In the genomic region with DNA sequence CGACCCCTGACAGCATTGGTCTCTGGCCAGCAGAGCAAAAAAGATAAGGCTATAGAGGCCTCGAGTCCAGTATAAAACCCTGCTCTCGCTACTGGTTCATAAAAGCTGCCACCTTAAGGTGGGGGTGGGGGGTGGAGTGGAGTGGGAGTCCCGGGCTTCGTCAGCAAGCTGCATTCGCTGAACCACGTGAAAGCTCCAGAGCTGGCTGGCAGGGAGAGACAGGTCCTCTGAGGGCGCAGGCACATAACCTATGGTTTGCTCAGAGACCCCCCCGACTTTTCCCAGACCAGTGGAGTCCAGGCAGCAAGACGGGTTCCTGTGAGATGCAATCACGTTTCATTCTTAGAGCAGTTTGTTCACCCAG, we compare ENCODE assay signal across 9 cellular contexts. TPM values are rescaled to one million over a fixed set of nuclear protein-coding genes. Genes with fewer than 3 reads are reported as not detected.
DNase-seq lines count a peak whose midpoint lies in the region; ATAC-seq and TF ChIP-seq lines count a peak whose summit lies in the region.
"Had no signal": no experiment of that assay in that cellular context is flagged by ENCODE, and none has a peak within 500 bp of the region (broad histone marks: within the 10 kb centered on the region; RNA-seq: fewer than 3 reads in every experiment).

No MANE protein-coding gene starts in this region.

- H3K79me2 ChIP-seq in parathyroid adenoma, result no peaks in the 10 kb centered on the region

- no peak overlapping the region for H2BK5ac ChIP-seq in IMR-90 (ENCODE audit: low read depth, low read length, poor library complexity, severe bottlenecking)

- H3K9me1 ChIP-seq in IMR-90 (ENCODE audit: insufficient read depth, low read length), result peaks cover 8% of the 10 kb centered on the region

- H2AFZ ChIP-seq in IMR-90 (replicated peaks; ENCODE audit: low read length, poor library complexity), result peak overlapping the region; percentile 100
- peak overlapping the region; percentile 85 for H2AFZ ChIP-seq in parathyroid adenoma

- H2BK120ac ChIP-seq in IMR-90 (ENCODE audit: low read depth, low read length), result no peak overlapping the region

- H2BK20ac ChIP-seq in IMR-90 (ENCODE audit: low read depth, low read length), result no peak overlapping the region

- no peak overlapping the region for H3K27ac Mint-ChIP-seq in CD14-positive monocyte

- TF ChIP-seq RAD21 in IMR-90 (IDR thresholded peaks at IDR 0.05; ENCODE audit: low read length), result no peak

- no peak overlapping the region for H4K5ac ChIP-seq in IMR-90 (ENCODE audit: low read depth, low read length)

- H3K9me3 ChIP-seq in IMR-90 (ENCODE audit: control insufficient read depth, insufficient read depth, low read length) (no peaks in the 10 kb centered on the region), parathyroid adenoma (ENCODE audit: control insufficient read depth, low read length) (no peaks in the 10 kb centered on the region)
- H3K9me3 ChIP-seq in effector memory CD4-positive, alpha-beta T cell (ENCODE audit: control insufficient read depth, low read length), result no peaks in the 10 kb centered on the region
- H3K9me3 ChIP-seq: SJSA1 had no signal

- peak overlapping the region; percentile 97; the same call in 1 of the 2 replicates for H3K4me2 ChIP-seq in IMR-90 (ENCODE audit: low read depth, low read length)
- peak overlapping the region; percentile 88 for H3K4me2 ChIP-seq in parathyroid adenoma (ENCODE audit: low read length)

- WGBS in IMR-90 (ENCODE audit: extremely low coverage in 2 of 2, insufficient read length in 1 of 2), 2 experiments, result no CpG with 5 or more reads among the region's 11 CpGs

- no peak for TF ChIP-seq POLR2A in IMR-90 (IDR thresholded peaks at IDR 0.05; ENCODE audit: low read depth, low read length)

- 0 out of 2 replicates have a peak overlapping the region, but pooled peaks have one; percentile 30 for H3K4ac ChIP-seq in IMR-90 (ENCODE audit: low read depth, low read length)

- H3K27me3 Mint-ChIP-seq in CD14-positive monocyte (ENCODE audit: low read depth in 3 of 3), result peaks cover 58 to 67% (median 60%) of the 10 kb centered on the region in 3 donors

- DNase-seq in CD14-positive monocyte (ENCODE audit: low spot score) (no peak), IMR-90 (no peak), NCI-H2029 (lab: John Stamatoyannopoulos, UW) (no peak)
- no peak for DNase-seq in effector memory CD4-positive, alpha-beta T cell
- DNase-seq in stimulated activated CD8-positive, alpha-beta memory T cell treated with anti-CD3 and anti-CD28 coated beads, Interleukin-4, amount 100 ng/mL, for 48 hours, result no peak
- no peak for DNase-seq in stimulated activated CD4-positive, alpha-beta T cell treated with anti-CD3 and anti-CD28 coated beads, Interleukin-2, amount 100 ng/mL, for 48 hours

- H4K91ac ChIP-seq in IMR-90 (ENCODE audit: insufficient read depth, low read depth, low read length), result peak overlapping the region; percentile 23; the same call in 1 of the 2 replicates

- no peaks in the 10 kb centered on the region for H3K27me3 ChIP-seq in IMR-90 (ENCODE audit: control insufficient read depth, insufficient read depth, low read length)
- peaks cover 34% of the 10 kb centered on the region for H3K27me3 ChIP-seq in effector memory CD4-positive, alpha-beta T cell (replicated peaks; ENCODE audit: control insufficient read depth, insufficient read depth, low read length, poor library complexity, severe bottlenecking)
- H3K27me3 ChIP-seq in parathyroid adenoma (ENCODE audit: control insufficient read depth, insufficient read depth, low read length), result no peaks in the 10 kb centered on the region
- H3K27me3 ChIP-seq: SJSA1 had no signal

- CTCF ChIA-PET in IMR-90 (lab: Yijun Ruan, JAX), result interaction anchor here (1.0 kb wide), 1 partner anchor 44 kb away, joined by 3 read pairs; no protein-coding TSS in a partner anchor

- H3K79me1 ChIP-seq in IMR-90 (ENCODE audit: low read depth in 1 of 2, low read length in 2 of 2), result peaks cover 0 to 36% of the 10 kb centered on the region in 2 experiments; a peak in 3 of 4 replicates

- POLR2A ChIA-PET in IMR-90 (lab: Charles Lee; ENCODE audit: unreplicated experiment), result interaction anchor here (0.6 to 1.0 kb wide), 2 partner anchors 16 to 20 kb away, joined by 3 to 4 read pairs; no protein-coding TSS in a partner anchor

- peaks cover 5 to 31% of the 10 kb centered on the region in 2 donors for H3K36me3 Mint-ChIP-seq in CD14-positive monocyte

- H3K4me1 ChIP-seq in IMR-90 (ENCODE audit: control insufficient read depth, insufficient read depth, low read length), result peaks cover 22% of the 10 kb centered on the region
- H3K4me1 ChIP-seq in effector memory CD4-positive, alpha-beta T cell (ENCODE audit: control insufficient read depth, insufficient read depth, low read length, poor library complexity, severe bottlenecking), result peaks cover 45% of the 10 kb centered on the region
- H3K4me1 ChIP-seq in parathyroid adenoma, result peaks cover 6% of the 10 kb centered on the region

- ATAC-seq in IMR-90 (ENCODE audit: low read depth) (no peak), HG03196 (IDR thresholded peaks at IDR 0.05; ENCODE audit: unreplicated experiment) (no peak)

- H3K4me3 ChIP-seq in IMR-90 (ENCODE audit: insufficient read depth, low read depth, low read length) (no peak overlapping the region; the same call in 1 of the 2 replicates), parathyroid adenoma (ENCODE audit: low read depth, low read length) (no peak overlapping the region)
- peak overlapping the region; percentile 35 for H3K4me3 ChIP-seq in effector memory CD4-positive, alpha-beta T cell (ENCODE audit: insufficient read depth, low read depth, low read length, poor library complexity, severe bottlenecking)
- H3K4me3 ChIP-seq: SJSA1 had no signal

- peak overlapping the region in 1 of 2 experiments; percentile 28; a peak in 1 of 4 replicates for H4K8ac ChIP-seq in IMR-90 (ENCODE audit: low read depth in 2 of 2, low read length in 2 of 2)

- no peaks in the 10 kb centered on the region; the same call in none of the 2 replicates for H4K20me1 ChIP-seq in IMR-90 (ENCODE audit: insufficient read depth, low read length)

- H3K18ac ChIP-seq in IMR-90 (ENCODE audit: low read depth, low read length), result no peak overlapping the region

- peak overlapping the region; percentile 15; the same call in 1 of the 2 replicates for H3K9ac ChIP-seq in IMR-90 (ENCODE audit: low read depth, low read length)
- H3K9ac ChIP-seq in parathyroid adenoma, result no peak overlapping the region

- in situ Hi-C loops in IMR-90 (cut with MboI; ENCODE audit: low sequenced_read_pairs), result no loop called here

- BruUV-seq in IMR-90 (replicated peaks; lab: Mats Ljungman, UMichigan), result no TSS peak

- no peak for TF ChIP-seq CTCF in CD14-positive monocyte (IDR thresholded peaks at IDR 0.05)
- TF ChIP-seq CTCF in IMR-90 (conservative IDR thresholded peaks at IDR 0.05; ENCODE audit: low read depth, low read length), result no peak
- no peak for TF ChIP-seq CTCF in parathyroid adenoma (IDR thresholded peaks at IDR 0.05)

- intact Hi-C loops in CD14-positive monocyte (cut with micrococcal nuclease), result no loop called here
- intact Hi-C loops in IMR-90 (cut with micrococcal nuclease), result no loop called here

- H3K56ac ChIP-seq in IMR-90 (ENCODE audit: extremely low read depth, insufficient read depth, low read length), result no peak overlapping the region

- H3K14ac ChIP-seq in IMR-90 (replicated peaks; ENCODE audit: low read depth, low read length), result no peak overlapping the region

- H3K23ac ChIP-seq in IMR-90 (ENCODE audit: low read depth, low read length), result peak overlapping the region; percentile 21; the same call in 1 of the 2 replicates

- H2BK15ac ChIP-seq in IMR-90 (ENCODE audit: low read depth, low read length), result no peak overlapping the region

- H3K4me3 Mint-ChIP-seq in CD14-positive monocyte, result peak overlapping the region; percentile 24 to 88

- H3K27ac ChIP-seq in IMR-90 (ENCODE audit: insufficient read depth, low read length) (no peak overlapping the region), parathyroid adenoma (no peak overlapping the region)
- no peak overlapping the region for H3K27ac ChIP-seq in effector memory CD4-positive, alpha-beta T cell (ENCODE audit: insufficient read depth, low read length, poor library complexity, severe bottlenecking)
- H3K27ac ChIP-seq: SJSA1 had no signal

- H3K36me3 ChIP-seq in IMR-90 (ENCODE audit: control insufficient read depth, insufficient read depth, low read length) (no peaks in the 10 kb centered on the region), parathyroid adenoma (ENCODE audit: control insufficient read depth, insufficient read depth, low read length) (no peaks in the 10 kb centered on the region)
- H3K36me3 ChIP-seq in effector memory CD4-positive, alpha-beta T cell (ENCODE audit: control insufficient read depth, insufficient read depth, low read length), result no peaks in the 10 kb centered on the region
- H3K36me3 ChIP-seq: SJSA1 had no signal

- H3K4me1 Mint-ChIP-seq in CD14-positive monocyte, result peaks cover 70% of the 10 kb centered on the region

- peaks cover 0 to 12% (median 2%) of the 10 kb centered on the region in 7 donors for H3K9me3 Mint-ChIP-seq in CD14-positive monocyte

- dilution Hi-C loops in IMR-90 (cut with HindIII; ENCODE audit: low sequenced_read_pairs, unreplicated experiment), result no loop called here

- H2AK9ac ChIP-seq in IMR-90 (replicated peaks; ENCODE audit: low read depth, low read length, poor library complexity), result peak overlapping the region; percentile 51

- 0 out of 2 replicates have a peak overlapping the region, but pooled peaks have one; percentile 1 for H2AK5ac ChIP-seq in IMR-90 (ENCODE audit: low read depth, low read length)

TF ChIP-seq in IMR-90, 13 proteins besides CTCF, POLR2A, EP300 and RAD21:
- TF ChIP-seq SMC3 (IDR thresholded peaks at IDR 0.05; ENCODE audit: low read depth, low read length) (no peak), RCOR1 (IDR thresholded peaks at IDR 0.05; ENCODE audit: insufficient replicate concordance, low read length) (no peak)

RNA-seq across cellular contexts. Expression of gene KAZALD1, which starts 1.4 kb away (rescaled TPM):
- polyA plus RNA-seq in CD14-positive monocyte (under 1 TPM; 0.15 to 0.53 TPM), IMR-90 (2012; rRNA removed) (18.6 and 18.7 TPM in 2 replicates)
- 8.1 and 9.1 TPM in 2 replicates for total RNA-seq in IMR-90 (2012; rRNA removed)
- 19.1 and 20.1 TPM in 2 replicates for polyA plus RNA-seq in IMR-90 (2012; cell fraction: cytosol; rRNA removed)
- polyA plus RNA-seq in IMR-90 (2012; cell fraction: nucleus; rRNA removed; ENCODE audit: low replicate concordance), result 20.7 and 36.8 TPM in 2 replicates

RNA-seq across cellular contexts. Expression of gene SFXN3, which starts 32.1 kb away (rescaled TPM):
- polyA plus RNA-seq in CD14-positive monocyte, result 10 to 100 TPM; 21.3 to 24.2 TPM
- 53.3 and 64.7 TPM in 2 replicates for total RNA-seq in IMR-90 (2012; rRNA removed)
- polyA plus RNA-seq in IMR-90 (2012; rRNA removed), result 67.6 and 77.2 TPM in 2 replicates
- polyA plus RNA-seq in IMR-90 (2012; cell fraction: cytosol; rRNA removed), result 36.7 and 46.7 TPM in 2 replicates
- 417 and 427 TPM in 2 replicates for polyA plus RNA-seq in IMR-90 (2012; cell fraction: nucleus; rRNA removed; ENCODE audit: low replicate concordance)

RNA-seq across cellular contexts. Expression of gene PDZD7, which starts 32.2 kb away (rescaled TPM):
- polyA plus RNA-seq in CD14-positive monocyte, result not detected
- total RNA-seq in IMR-90 (2012; rRNA removed), result 0.83 and 0.90 TPM in 2 replicates
- 1.5 and 1.8 TPM in 2 replicates for polyA plus RNA-seq in IMR-90 (2012; rRNA removed)
- 0.97 and 2.0 TPM in 2 replicates for polyA plus RNA-seq in IMR-90 (2012; cell fraction: cytosol; rRNA removed)
- polyA plus RNA-seq in IMR-90 (2012; cell fraction: nucleus; rRNA removed; ENCODE audit: low replicate concordance), result 6.5 and 8.7 TPM in 2 replicates

Comparison
In these comparisons a context has a peak if more than half of its experiments do, and no peak if none do; other contexts are left out.
1. RNA of gene KAZALD1, which starts 1.4 kb away (polyA plus RNA-seq): 18.6 to 36.8 TPM in IMR-90; 0.15 to 0.53 TPM in CD14-positive monocyte; every median in the first group is over 10 times any median in the second.